9 cellular contexts compared by ENCODE assay signal in the genomic region with DNA sequence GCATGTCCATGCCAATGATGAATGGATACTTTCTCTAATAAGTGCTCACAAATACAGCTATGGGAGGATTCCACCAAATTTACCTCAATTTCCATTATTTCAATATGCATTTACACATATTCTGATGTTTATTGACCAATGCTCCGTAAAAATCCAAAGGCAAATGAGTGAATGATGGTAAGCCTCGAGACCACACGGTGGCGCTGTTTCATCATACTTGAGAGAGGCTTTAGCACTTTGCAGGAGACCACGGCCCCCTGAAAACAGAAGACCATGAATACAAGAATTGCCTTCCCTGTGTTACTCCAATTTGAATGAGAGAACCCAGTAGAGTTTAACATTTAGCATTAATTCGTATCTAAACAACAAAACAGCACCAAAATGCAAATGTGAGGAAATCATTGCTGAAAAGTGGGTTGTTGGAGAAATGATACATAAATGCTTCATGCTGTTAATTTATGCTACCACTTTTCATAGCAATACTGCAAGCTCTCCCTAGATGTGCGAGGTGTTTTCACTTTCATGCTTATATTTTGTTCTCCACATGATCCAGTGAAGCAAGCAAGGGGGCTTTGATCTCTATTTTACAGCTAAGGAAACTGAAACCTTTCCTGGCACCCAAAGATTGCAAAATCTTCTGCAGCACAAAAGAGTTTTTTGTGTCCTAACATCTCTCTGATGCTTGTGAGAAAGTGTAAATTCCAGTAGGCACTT. TPM values are rescaled to one million over a fixed set of nuclear protein-coding genes. Genes with fewer than 3 reads are reported as not detected.
DNase-seq lines count a peak whose midpoint lies in the region; ATAC-seq and TF ChIP-seq lines count a peak whose summit lies in the region.
"Had no signal": no experiment of that assay in that cellular context is flagged by ENCODE, and none has a peak within 500 bp of the region (broad histone marks: within the 10 kb centered on the region; RNA-seq: fewer than 3 reads in every experiment).

No MANE protein-coding gene starts in this region.

- peak; percentile 69 for DNase-seq in DMS 273 treated with DMSO at 0.1 percent for 48 hours (lab: John Stamatoyannopoulos, UW)
- DNase-seq in NCI-H82 treated with DMSO at 0.1 percent for 48 hours (lab: John Stamatoyannopoulos, UW; ENCODE audit: unreplicated experiment) = peak; percentile 39
- DNase-seq in activated CD8-positive, alpha-beta memory T cell treated with anti-CD3 and anti-CD28 coated beads, Interleukin-2, amount 10 ng/mL, durations not matched to agents 7 days and 5 days = peak; percentile 73
- peak; percentile 69 for DNase-seq in endothelial cell (ENCODE audit: low spot score)
- peak; percentile 66 for DNase-seq in mucosa of gallbladder (ENCODE audit: low spot score)
- peak; percentile 20 to 44 for DNase-seq in stimulated activated CD8-positive, alpha-beta memory T cell treated with anti-CD3 and anti-CD28 coated beads, Interleukin-7, amount 100 ng/mL, for 1 hour (ENCODE audit: low read depth in 2 of 2)

- no peaks in the 10 kb centered on the region for H3K9me3 Mint-ChIP-seq in activated CD8-positive, alpha-beta memory T cell treated with anti-CD3 and anti-CD28 coated beads, Interleukin-2, amount 10 ng/mL, durations not matched to agents 7 days and 5 days (ENCODE audit: low read depth)
- no peaks in the 10 kb centered on the region for H3K9me3 Mint-ChIP-seq in endothelial cell (ENCODE audit: unreplicated experiment)
- H3K9me3 Mint-ChIP-seq: activated naive CD4-positive, alpha-beta T cell treated with anti-CD3 and anti-CD28 coated beads, Interleukin-2, amount 50 U/mL, for 24 hours had no signal

- H3K36me3 Mint-ChIP-seq in activated CD8-positive, alpha-beta memory T cell treated with anti-CD3 and anti-CD28 coated beads, Interleukin-2, amount 10 ng/mL, durations not matched to agents 7 days and 5 days = no peaks in the 10 kb centered on the region
- H3K36me3 Mint-ChIP-seq in endothelial cell (ENCODE audit: low read depth, unreplicated experiment) = no peaks in the 10 kb centered on the region
- H3K36me3 Mint-ChIP-seq: activated naive CD4-positive, alpha-beta T cell treated with anti-CD3 and anti-CD28 coated beads, Interleukin-2, amount 50 U/mL, for 24 hours had no signal

- peak; percentile 50 for ATAC-seq in HG03354 (IDR thresholded peaks at IDR 0.05; ENCODE audit: poor library complexity, severe bottlenecking, unreplicated experiment)
- peak; percentile 42 for ATAC-seq in activated CD8-positive, alpha-beta memory T cell treated with anti-CD3 and anti-CD28 coated beads, Interleukin-2, amount 10 ng/mL, durations not matched to agents 7 days and 5 days
- no peak for ATAC-seq in HG02840 (IDR thresholded peaks at IDR 0.05; ENCODE audit: low FRiP score, unreplicated experiment)

- peaks cover 23% of the 10 kb centered on the region for H3K4me1 Mint-ChIP-seq in activated CD8-positive, alpha-beta memory T cell treated with anti-CD3 and anti-CD28 coated beads, Interleukin-2, amount 10 ng/mL, durations not matched to agents 7 days and 5 days
- no peaks in the 10 kb centered on the region for H3K4me1 Mint-ChIP-seq in endothelial cell (ENCODE audit: unreplicated experiment)

- no peak overlapping the region for H3K27ac Mint-ChIP-seq in activated CD8-positive, alpha-beta memory T cell treated with anti-CD3 and anti-CD28 coated beads, Interleukin-2, amount 10 ng/mL, durations not matched to agents 7 days and 5 days
- H3K27ac Mint-ChIP-seq in endothelial cell (ENCODE audit: unreplicated experiment) = no peak overlapping the region
- H3K27ac Mint-ChIP-seq: activated naive CD4-positive, alpha-beta T cell treated with anti-CD3 and anti-CD28 coated beads, Interleukin-2, amount 50 U/mL, for 24 hours had no signal

- H3K4me3 Mint-ChIP-seq in activated CD8-positive, alpha-beta memory T cell treated with anti-CD3 and anti-CD28 coated beads, Interleukin-2, amount 10 ng/mL, durations not matched to agents 7 days and 5 days = no peak overlapping the region
- H3K4me3 Mint-ChIP-seq in endothelial cell (ENCODE audit: unreplicated experiment) = no peak overlapping the region
- H3K4me3 Mint-ChIP-seq: activated naive CD4-positive, alpha-beta T cell treated with anti-CD3 and anti-CD28 coated beads, Interleukin-2, amount 50 U/mL, for 24 hours had no signal

- CTCF ChIA-PET in activated CD8-positive, alpha-beta memory T cell treated with anti-CD3 and anti-CD28 coated beads, Interleukin-2, amount 10 ng/mL, durations not matched to agents 7 days and 5 days (lab: Charles Lee) = interaction anchor here (0.7 to 11.8 kb wide), 30 partner anchors 10 to 510 kb away, joined by 3 to 289 read pairs (median 4); a partner anchor contains a TSS

- H3K27me3 Mint-ChIP-seq in activated CD8-positive, alpha-beta memory T cell treated with anti-CD3 and anti-CD28 coated beads, Interleukin-2, amount 10 ng/mL, durations not matched to agents 7 days and 5 days = peaks cover 20% of the 10 kb centered on the region
- peaks cover 2% of the 10 kb centered on the region for H3K27me3 Mint-ChIP-seq in endothelial cell (ENCODE audit: unreplicated experiment)

- peak; percentile 94 for TF ChIP-seq CTCF in endothelial cell (IDR thresholded peaks at IDR 0.05; ENCODE audit: unreplicated experiment)

RNA-seq across cellular contexts. Expression of a gene that starts 35.4 kb away (rescaled TPM):
- total RNA-seq in activated CD8-positive, alpha-beta memory T cell treated with anti-CD3 and anti-CD28 coated beads, Interleukin-2, amount 10 ng/mL, durations not matched to agents 7 days and 5 days = under 1 TPM in 1 of 2 experiments, not detected in 1; 0.05 TPM
- 0.23 TPM for total RNA-seq in endothelial cell (ENCODE audit: unreplicated experiment)
- 1.4 TPM for total RNA-seq in mucosa of gallbladder
